24 cellular contexts compared by ENCODE assay signal in genomic region chr10:124527996-124528395, GRCh38.
"Had no signal": no experiment of that assay in that cellular context is flagged by ENCODE, and none has a peak within 500 bp of the region (broad histone marks: within the 10 kb centered on the region; RNA-seq: fewer than 3 reads in every experiment).

No MANE protein-coding gene starts in this region.

- H3K36me3 Mint-ChIP-seq: activated naive CD8-positive, alpha-beta T cell treated with anti-CD3 and anti-CD28 coated beads for 36 hours had no signal

- H3K27ac Mint-ChIP-seq: activated CD4-positive, alpha-beta memory T cell treated with anti-CD3 and anti-CD28 coated beads, Interleukin-2, amount 10 ng/mL, durations not matched to agents 7 days and 5 days; activated naive CD8-positive, alpha-beta T cell treated with anti-CD3 and anti-CD28 coated beads for 36 hours; activated T-cell treated with anti-CD3 and anti-CD28 coated beads, Interleukin-2, amount 50 U/mL, for 72 hours; activated T-helper 17 cell treated with anti-CD3 and anti-CD28 coated beads, Interleukin-2, amount 50 U/mL, for 72 hours had no signal

- DNase-seq: activated CD4-positive, alpha-beta memory T cell treated with anti-CD3 and anti-CD28 coated beads, Interleukin-2, amount 10 ng/mL, durations not matched to agents 7 days and 5 days; activated CD4-positive, alpha-beta T cell treated with anti-CD3 and anti-CD28 coated beads for 1 hour; activated CD4-positive, alpha-beta T cell treated with anti-CD3 and anti-CD28 coated beads for 48 hours; activated CD4-positive, CD25-positive, alpha-beta regulatory T cell; activated effector memory CD4-positive, alpha-beta T cell treated with anti-CD3 and anti-CD28 coated beads, Interleukin-2, amount 50 U/mL, for 16 hours; activated naive CD4-positive, alpha-beta T cell; activated naive CD4-positive, alpha-beta T cell treated with anti-CD3 and anti-CD28 coated beads, Interleukin-2, amount 50 U/mL, for 16 hours; activated naive CD8-positive, alpha-beta T cell treated with anti-CD3 and anti-CD28 coated beads for 36 hours; activated T-cell treated with anti-CD3 and anti-CD28 coated beads, Interleukin-2, amount 50 U/mL, for 1 hour; activated T-cell treated with anti-CD3 and anti-CD28 coated beads, Interleukin-2, amount 50 U/mL, for 72 hours; amniotic stem cell; brain microvascular endothelial cell; NCI-H1105; NCI-H1436 treated with DMSO at 0.1 percent for 48 hours; NCI-H1694 treated with DMSO at 0.1 percent for 48 hours; NCI-H2029; NCI-H345; NCI-H524 treated with DMSO at 0.1 percent for 48 hours; T1000; WERI-Rb-1 had no signal

- H3K27ac ChIP-seq: brain microvascular endothelial cell, SK-N-MC, WERI-Rb-1 had no signal

- H3K4me3 Mint-ChIP-seq: activated CD4-positive, alpha-beta memory T cell treated with anti-CD3 and anti-CD28 coated beads, Interleukin-2, amount 10 ng/mL, durations not matched to agents 7 days and 5 days; activated naive CD8-positive, alpha-beta T cell treated with anti-CD3 and anti-CD28 coated beads for 36 hours; activated T-cell treated with anti-CD3 and anti-CD28 coated beads, Interleukin-2, amount 50 U/mL, for 72 hours; activated T-helper 17 cell treated with anti-CD3 and anti-CD28 coated beads, Interleukin-2, amount 50 U/mL, for 72 hours had no signal

- H3K9me3 Mint-ChIP-seq: activated CD4-positive, alpha-beta memory T cell treated with anti-CD3 and anti-CD28 coated beads, Interleukin-2, amount 10 ng/mL, durations not matched to agents 7 days and 5 days; activated naive CD8-positive, alpha-beta T cell treated with anti-CD3 and anti-CD28 coated beads for 36 hours; activated T-cell treated with anti-CD3 and anti-CD28 coated beads, Interleukin-2, amount 50 U/mL, for 72 hours; activated T-helper 17 cell treated with anti-CD3 and anti-CD28 coated beads, Interleukin-2, amount 50 U/mL, for 72 hours had no signal

- H3K27me3 ChIP-seq: brain microvascular endothelial cell had no signal

- ATAC-seq: activated T-cell treated with anti-CD3 and anti-CD28 coated beads, Interleukin-2, amount 50 U/mL, for 72 hours; activated T-helper 17 cell treated with anti-CD3 and anti-CD28 coated beads, Interleukin-2, amount 50 U/mL, for 72 hours; K562; Panc1 had no signal

- H3K4me3 ChIP-seq: K562, SK-N-MC had no signal

- H3K36me3 ChIP-seq: brain microvascular endothelial cell, WERI-Rb-1 had no signal

- H3K27me3 Mint-ChIP-seq: activated naive CD8-positive, alpha-beta T cell treated with anti-CD3 and anti-CD28 coated beads for 36 hours; activated T-helper 17 cell treated with anti-CD3 and anti-CD28 coated beads, Interleukin-2, amount 50 U/mL, for 72 hours had no signal
